Comparison of ENCODE assay signal across 1 cellular context in the genomic region with DNA sequence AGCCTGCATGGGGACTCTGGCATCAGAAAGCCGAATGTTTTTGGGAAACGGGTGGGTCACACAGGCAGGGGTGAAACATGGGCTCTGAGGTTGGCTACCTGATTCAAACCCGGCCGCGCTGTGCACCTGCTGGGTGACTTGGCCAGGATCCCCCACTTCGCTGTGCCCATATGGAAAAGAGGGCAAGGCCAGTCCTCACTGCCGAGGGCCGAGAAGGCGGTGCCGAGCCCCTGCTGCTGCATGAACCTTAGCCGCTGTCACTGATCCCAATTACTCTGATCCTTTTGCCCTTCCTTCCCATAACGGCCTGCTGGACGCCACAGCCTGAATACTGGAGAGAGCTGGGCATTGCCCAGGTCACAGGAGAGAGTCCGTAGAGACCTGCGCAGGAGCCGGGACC.
TF ChIP-seq lines count a peak whose summit lies in the region.

No MANE protein-coding gene starts in this region.

TF ChIP-seq in IMR-90, 13 proteins besides CTCF, POLR2A, EP300 and RAD21:
- TF ChIP-seq MXI1 (IDR thresholded peaks at IDR 0.05; ENCODE audit: borderline replicate concordance, low read depth, low read length): no peak
- no peak for TF ChIP-seq ELK1 (IDR thresholded peaks at IDR 0.05; ENCODE audit: borderline replicate concordance, low read depth, low read length)
- no peak for TF ChIP-seq BHLHE40 (IDR thresholded peaks at IDR 0.05; ENCODE audit: low read depth, low read length)
- no peak for TF ChIP-seq FOS (IDR thresholded peaks at IDR 0.05; ENCODE audit: low read depth, low read length)
- no peak for TF ChIP-seq MAFK (IDR thresholded peaks at IDR 0.05; ENCODE audit: low read depth, low read length)
- TF ChIP-seq SMC3 (IDR thresholded peaks at IDR 0.05; ENCODE audit: low read depth, low read length): no peak
- TF ChIP-seq NFE2L2 (IDR thresholded peaks at IDR 0.05; ENCODE audit: low read depth, low read length): no peak
- TF ChIP-seq RCOR1 (IDR thresholded peaks at IDR 0.05; ENCODE audit: insufficient replicate concordance, low read length): no peak
- TF ChIP-seq RFX5 (IDR thresholded peaks at IDR 0.05; ENCODE audit: low read depth, low read length): no peak
- TF ChIP-seq CEBPB (IDR thresholded peaks at IDR 0.05; ENCODE audit: low read depth, low read length): no peak
- no peak for TF ChIP-seq USF2 (IDR thresholded peaks at IDR 0.05; ENCODE audit: low read depth, low read length)
- no peak for TF ChIP-seq MAZ (IDR thresholded peaks at IDR 0.05; ENCODE audit: borderline replicate concordance, low read depth, low read length)
- no peak for TF ChIP-seq CHD1 (IDR thresholded peaks at IDR 0.05; ENCODE audit: low read depth, low read length)
